Comparison of ENCODE assay signal across 1 cellular context in genomic region chr18:34031810-34032209, GRCh38.
TF ChIP-seq lines count a peak whose summit lies in the region.

No MANE protein-coding gene starts in this region.

TF ChIP-seq in SK-N-SH, 30 proteins besides CTCF, POLR2A, EP300 and RAD21 (continued from another document):
- TF ChIP-seq ZBTB33 (IDR thresholded peaks at IDR 0.05; ENCODE audit: borderline replicate concordance, low read depth), result no peak
